ENCODE assay signal across 9 cellular contexts in genomic region chr3:177199206-177199765, GRCh38. TPM values are rescaled to one million over a fixed set of nuclear protein-coding genes. Genes with fewer than 3 reads are reported as not detected.
DNase-seq lines count a peak whose midpoint lies in the region; ATAC-seq and TF ChIP-seq lines count a peak whose summit lies in the region.
"Had no signal": no experiment of that assay in that cellular context is flagged by ENCODE, and none has a peak within 500 bp of the region (broad histone marks: within the 10 kb centered on the region; RNA-seq: fewer than 3 reads in every experiment).

No MANE protein-coding gene starts in this region.

- no peaks in the 10 kb centered on the region for H3K27me3 Mint-ChIP-seq in activated T-cell treated with anti-CD3 and anti-CD28 coated beads, Interleukin-2, amount 50 U/mL, for 72 hours (ENCODE audit: low read depth)
- no peaks in the 10 kb centered on the region for H3K27me3 Mint-ChIP-seq in WTC11 (ENCODE audit: low read depth)

- no peaks in the 10 kb centered on the region for H3K27me3 ChIP-seq in left lung
- H3K27me3 ChIP-seq in thymus (ENCODE audit: control insufficient read depth, insufficient read depth): no peaks in the 10 kb centered on the region

- peaks cover 3 to 33% of the 10 kb centered on the region in 2 donors for H3K4me1 ChIP-seq in left lung
- peaks cover 9% of the 10 kb centered on the region for H3K4me1 ChIP-seq in thymus (ENCODE audit: control insufficient read depth, insufficient read depth, low read length)

- peaks cover 8 to 10% of the 10 kb centered on the region in 2 donors for H3K36me3 Mint-ChIP-seq in activated T-cell treated with anti-CD3 and anti-CD28 coated beads, Interleukin-2, amount 50 U/mL, for 72 hours (ENCODE audit: insufficient read depth in 2 of 2)
- H3K36me3 Mint-ChIP-seq in WTC11: peaks cover 14% of the 10 kb centered on the region

- peak overlapping the region; percentile 63 for H3K27ac Mint-ChIP-seq in activated T-cell treated with anti-CD3 and anti-CD28 coated beads, Interleukin-2, amount 50 U/mL, for 72 hours
- H3K27ac Mint-ChIP-seq in WTC11: peak overlapping the region; percentile 94

- TF ChIP-seq CTCF in WTC11 (IDR thresholded peaks at IDR 0.05): no peak
- TF ChIP-seq CTCF in left lung (IDR thresholded peaks at IDR 0.05): no peak

- H3K27ac ChIP-seq in left lung (peak overlapping the region; percentile 33 to 95), thymus (ENCODE audit: low read depth) (peak overlapping the region; percentile 85)

- peak; percentile 15 to 18 for DNase-seq in activated T-cell treated with anti-CD3 and anti-CD28 coated beads, Interleukin-2, amount 50 U/mL, for 72 hours
- no peak for DNase-seq in activated T-cell treated with anti-CD3 and anti-CD28 coated beads for 4 hours
- DNase-seq in WTC11 (ENCODE audit: low spot score): no peak
- no peak for DNase-seq in left lung
- no peak for DNase-seq in NCI-H2171 treated with DMSO at 0.1 percent for 48 hours (lab: John Stamatoyannopoulos, UW)
- no peak for DNase-seq in DMS 273 (lab: John Stamatoyannopoulos, UW; ENCODE audit: unreplicated experiment)
- DNase-seq: NCI-H1930 had no signal

- H3K4me3 Mint-ChIP-seq in activated T-cell treated with anti-CD3 and anti-CD28 coated beads, Interleukin-2, amount 50 U/mL, for 72 hours: peak overlapping the region; percentile 75 to 76
- peak overlapping the region; percentile 63 for H3K4me3 Mint-ChIP-seq in WTC11

- 86% methylated on average over 6 of the region's 6 CpGs for WGBS in thymus

- H3K4me3 ChIP-seq in left lung (no peak overlapping the region), thymus (ENCODE audit: low read length) (no peak overlapping the region)

- CTCF ChIA-PET in WTC11 (lab: Charles Lee): no interaction called here

- H3K9me3 ChIP-seq in left lung (peaks cover 0 to 3% of the 10 kb centered on the region in 2 donors), thymus (ENCODE audit: control insufficient read depth) (no peaks in the 10 kb centered on the region)

- peaks cover 45% of the 10 kb centered on the region for H3K4me1 Mint-ChIP-seq in activated T-cell treated with anti-CD3 and anti-CD28 coated beads, Interleukin-2, amount 50 U/mL, for 72 hours (ENCODE audit: low read depth)
- H3K4me1 Mint-ChIP-seq in WTC11: peaks cover 35% of the 10 kb centered on the region

- H3K9me3 Mint-ChIP-seq in activated T-cell treated with anti-CD3 and anti-CD28 coated beads, Interleukin-2, amount 50 U/mL, for 72 hours: no peaks in the 10 kb centered on the region
- H3K9me3 Mint-ChIP-seq in WTC11: peaks cover 8% of the 10 kb centered on the region

- no peaks in the 10 kb centered on the region for H3K36me3 ChIP-seq in left lung
- H3K36me3 ChIP-seq in thymus (ENCODE audit: control insufficient read depth, insufficient read depth): no peaks in the 10 kb centered on the region

- intact Hi-C loops in left lung (cut with DNase I): loop anchor here in 1 of 2 donors (10.0 kb wide), 1 partner anchor 144 kb away; no protein-coding TSS in a partner anchor

- POLR2A ChIA-PET in WTC11 (lab: Charles Lee): interaction anchor here (0.7 to 6.0 kb wide), 2 partner anchors 61 to 161 kb away, joined by 4 to 78 read pairs; no protein-coding TSS in a partner anchor

- ATAC-seq in activated T-cell treated with anti-CD3 and anti-CD28 coated beads, Interleukin-2, amount 50 U/mL, for 72 hours (replicated peaks in 1 of 2): no peak
- no peak for ATAC-seq in WTC11
- no peak for ATAC-seq in left lung
- no peak for ATAC-seq in GM18873 (IDR thresholded peaks at IDR 0.05; ENCODE audit: low FRiP score, unreplicated experiment)

TF ChIP-seq in WTC11, 78 proteins besides CTCF, POLR2A, EP300 and RAD21:
- no peak for TF ChIP-seq HMGXB4 (CRISPR knock-in tag; IDR thresholded peaks at IDR 0.05)
- no peak for TF ChIP-seq SMAD4 (CRISPR knock-in tag; IDR thresholded peaks at IDR 0.05)
- TF ChIP-seq USF2 (CRISPR knock-in tag; IDR thresholded peaks at IDR 0.05): no peak
- TF ChIP-seq RORB (CRISPR knock-in tag; IDR thresholded peaks at IDR 0.05): no peak
- no peak for TF ChIP-seq GTF2I (CRISPR knock-in tag; conservative IDR thresholded peaks at IDR 0.05)
- TF ChIP-seq ATF2 (CRISPR knock-in tag; IDR thresholded peaks at IDR 0.05; ENCODE audit: borderline replicate concordance, low read depth): no peak
- TF ChIP-seq EMX1 (CRISPR knock-in tag; IDR thresholded peaks at IDR 0.05): no peak
- no peak for TF ChIP-seq SP1 (CRISPR knock-in tag; conservative IDR thresholded peaks at IDR 0.05)
- no peak for TF ChIP-seq ERG (CRISPR knock-in tag; IDR thresholded peaks at IDR 0.05)
- no peak for TF ChIP-seq ATF1 (CRISPR knock-in tag; IDR thresholded peaks at IDR 0.05)

RNA-seq across cellular contexts. Expression of gene TBL1XR1, which starts 2.0 kb away (rescaled TPM):
- total RNA-seq in activated T-cell treated with anti-CD3 and anti-CD28 coated beads, Interleukin-2, amount 50 U/mL, for 72 hours: 100 to 1,000 TPM; 179 to 240 TPM
- total RNA-seq in WTC11 (2021) (133 to 148 TPM (median 139 TPM) in 3 replicates), left lung (100 to 1,000 TPM; 152 to 163 TPM)
- 66.5 TPM for polyA plus RNA-seq in thymus

Comparison
In these comparisons a context has a peak if more than half of its experiments do, and no peak if none do; other contexts are left out.
1. DNase-seq: peak in activated T-cell treated with anti-CD3 and anti-CD28 coated beads, Interleukin-2, amount 50 U/mL, for 72 hours (2 of 2); none in activated T-cell treated with anti-CD3 and anti-CD28 coated beads for 4 hours (single experiment), WTC11 (single experiment), left lung (0 of 2), NCI-H2171 treated with DMSO at 0.1 percent for 48 hours (single experiment) and DMS 273 (single experiment).